In genomic region chr22:19849800-19850481, GRCh38 we compare ENCODE assay signal across 10 cellular contexts. TPM values are rescaled to one million over a fixed set of nuclear protein-coding genes. Genes with fewer than 3 reads are reported as not detected.
A peak's percentile ranks its signal among the peaks of the same experiment; 100 is the strongest.
DNase-seq lines count a peak whose midpoint lies in the region; ATAC-seq and TF ChIP-seq lines count a peak whose summit lies in the region.
"Had no signal": no experiment of that assay in that cellular context is flagged by ENCODE, and none has a peak within 500 bp of the region (broad histone marks: within the 10 kb centered on the region; RNA-seq: fewer than 3 reads in every experiment).

No MANE protein-coding gene starts in this region.

- no peak for DNase-seq in RWPE2 (ENCODE audit: low spot score)
- peak; percentile 63 for DNase-seq in left kidney (ENCODE audit: low read depth, low spot score)
- DNase-seq in smooth muscle cell (lab: John Stamatoyannopoulos, UW; ENCODE audit: unreplicated experiment): no peak
- no peak for DNase-seq in COLO829 (ENCODE audit: low spot score)
- DNase-seq in SK-N-DZ (ENCODE audit: low spot score): no peak
- DNase-seq: activated B cell treated with CpG ODN at 0.5 μM for 24 hours, NCI-H2081 treated with DMSO at 0.1 percent for 48 hours had no signal

- H3K9me3 ChIP-seq in HEK293 (ENCODE audit: control insufficient read depth, insufficient read depth, low read depth, low read length) (no peaks in the 10 kb centered on the region), RWPE2 (ENCODE audit: severe bottlenecking) (no peaks in the 10 kb centered on the region), smooth muscle cell (replicated peaks; ENCODE audit: low read depth) (no peaks in the 10 kb centered on the region)

- 58% methylated on average over 7 of the region's 7 CpGs for WGBS in smooth muscle cell (ENCODE audit: low lambda C conversion rate)

- H3K4me3 ChIP-seq in HEK293 (ENCODE audit: low read depth, low read length) (no peak overlapping the region), RWPE2 (ENCODE audit: severe bottlenecking) (no peak overlapping the region), smooth muscle cell (no peak overlapping the region)
- H3K4me3 ChIP-seq: cardiac muscle cell had no signal

- peaks cover 25% of the 10 kb centered on the region for H3K79me2 ChIP-seq in smooth muscle cell (ENCODE audit: low read depth)

- no peaks in the 10 kb centered on the region for H3K27me3 ChIP-seq in RWPE2 (ENCODE audit: insufficient read depth, poor library complexity, severe bottlenecking)
- no peaks in the 10 kb centered on the region for H3K27me3 ChIP-seq in smooth muscle cell (ENCODE audit: low read depth)
- H3K27me3 ChIP-seq: cardiac muscle cell had no signal

- peaks cover 61% of the 10 kb centered on the region for H4K20me1 ChIP-seq in smooth muscle cell (ENCODE audit: low read depth)

- H3K4me2 ChIP-seq in smooth muscle cell: no peak overlapping the region

- H3K4me1 ChIP-seq in HEK293 (ENCODE audit: control insufficient read depth, insufficient read depth, low read length): no peaks in the 10 kb centered on the region
- peaks cover 36% of the 10 kb centered on the region for H3K4me1 ChIP-seq in RWPE2 (ENCODE audit: insufficient read depth, poor library complexity, severe bottlenecking)
- peaks cover 11% of the 10 kb centered on the region for H3K4me1 ChIP-seq in smooth muscle cell (ENCODE audit: low read depth)

- ATAC-seq in RWPE2 (ENCODE audit: low read depth) (peak; percentile 18; the same call in 2 of the 3 replicates), HG02870 (IDR thresholded peaks at IDR 0.05; ENCODE audit: unreplicated experiment) (no peak)

- peaks cover 0 to 61% of the 10 kb centered on the region in 2 experiments; a peak in 1 of 3 replicates for H3K36me3 ChIP-seq in HEK293 (ENCODE audit: control insufficient read depth in 2 of 2, insufficient read depth in 1 of 2, low read length in 2 of 2)
- peaks cover 34% of the 10 kb centered on the region for H3K36me3 ChIP-seq in RWPE2 (ENCODE audit: low read depth)
- no peaks in the 10 kb centered on the region for H3K36me3 ChIP-seq in smooth muscle cell (ENCODE audit: low read depth)

- H3K27ac ChIP-seq in HEK293 (ENCODE audit: extremely low read depth, low read depth, low read length) (no peak overlapping the region), RWPE2 (ENCODE audit: poor library complexity, severe bottlenecking) (peak overlapping the region; percentile 77), smooth muscle cell (ENCODE audit: low read depth) (peak overlapping the region; percentile 5)
- H3K27ac ChIP-seq: cardiac muscle cell had no signal

- POLR2A ChIA-PET in HEK293 (lab: Yijun Ruan, JAX): interaction anchor here (0.8 to 1.0 kb wide), 2 partner anchors 31 to 88 kb away, joined by 4 to 5 read pairs; no protein-coding TSS in a partner anchor

- H3F3A ChIP-seq in smooth muscle cell (ENCODE audit: low read depth): no peaks in the 10 kb centered on the region

- no peak for TF ChIP-seq CTCF in HEK293 (tag by site-specific recombination; IDR thresholded peaks at IDR 0.05)
- TF ChIP-seq CTCF in RWPE2 (IDR thresholded peaks at IDR 0.05; ENCODE audit: poor library complexity, severe bottlenecking): no peak
- no peak for TF ChIP-seq CTCF in smooth muscle cell (IDR thresholded peaks at IDR 0.05; ENCODE audit: borderline replicate concordance, insufficient read depth, poor library complexity, severe bottlenecking)

- no peak overlapping the region for H3K9ac ChIP-seq in smooth muscle cell (ENCODE audit: low read depth)

- CTCF ChIA-PET in HEK293 (lab: Yijun Ruan, JAX): interaction anchor here (1.5 to 2.5 kb wide), 2 partner anchors 49 to 119 kb away, joined by 3 to 9 read pairs; no protein-coding TSS in a partner anchor

- no peak overlapping the region for H2AFZ ChIP-seq in smooth muscle cell (ENCODE audit: low read depth)

TF ChIP-seq in HEK293, 187 proteins besides CTCF, POLR2A, EP300 and RAD21:
- TF ChIP-seq AEBP2 (tag by site-specific recombination; IDR thresholded peaks at IDR 0.05; ENCODE audit: borderline replicate concordance): no peak
- TF ChIP-seq ZNF664 (tag by site-specific recombination; IDR thresholded peaks at IDR 0.05): 0 out of 2 replicates have a peak, but pooled peaks have one; percentile 28
- TF ChIP-seq ZNF600 (tag by site-specific recombination; IDR thresholded peaks at IDR 0.05): 0 out of 2 replicates have a peak, but pooled peaks have one; percentile 35
- TF ChIP-seq ZNF121 (tag by site-specific recombination; IDR thresholded peaks at IDR 0.05): no peak
- no peak for TF ChIP-seq PBX3 (CRISPR knock-in tag; IDR thresholded peaks at IDR 0.05)

RNA-seq across cellular contexts. Expression of gene GNB1L, which starts 4.7 kb away (rescaled TPM):
- total RNA-seq in smooth muscle cell: 2.3 and 4.1 TPM in 2 replicates
- 7.4 and 7.9 TPM in 2 replicates for polyA plus RNA-seq in smooth muscle cell
- 10.7 and 14.6 TPM in 2 replicates for polyA plus RNA-seq in SK-N-DZ (2014; cell fraction: cytosol; rRNA removed)
- 7.8 and 8.6 TPM in 2 replicates for polyA plus RNA-seq in SK-N-DZ (2014; cell fraction: nucleus; rRNA removed)

RNA-seq across cellular contexts. Expression of gene RTL10, which starts 4.7 kb away (rescaled TPM):
- 3.8 and 7.3 TPM in 2 replicates for total RNA-seq in smooth muscle cell
- 7.5 TPM in 2 replicates for polyA plus RNA-seq in smooth muscle cell
- polyA plus RNA-seq in SK-N-DZ (2014; cell fraction: cytosol; rRNA removed): 11.0 and 14.0 TPM in 2 replicates
- polyA plus RNA-seq in SK-N-DZ (2014; cell fraction: nucleus; rRNA removed): 10.2 and 16.6 TPM in 2 replicates
